ENCODE assay signal across 1 cellular context in genomic region chr9:69035438-69036316, GRCh38.
TF ChIP-seq lines count a peak whose summit lies in the region.

FXN (plus strand) TSS chr9:69035752; CDS start chr9:69035783, 31 bp downstream.

TF ChIP-seq in SK-N-SH treated with all-trans-retinoic acid at 6 μM for 48 hours, 23 proteins besides CTCF, POLR2A, EP300 and RAD21 (continued from another document):
- TF ChIP-seq TSHZ2 (CRISPR knock-in tag; IDR thresholded peaks at IDR 0.05) (peak; percentile 49; the same call in 1 of the 2 replicates), CREB5 (CRISPR knock-in tag; IDR thresholded peaks at IDR 0.05; ENCODE audit: low read depth) (peak; percentile 58; the same call in 1 of the 2 replicates), ZFP3 (CRISPR knock-in tag; IDR thresholded peaks at IDR 0.05) (0 out of 2 replicates have a peak, but pooled peaks have one; percentile 39), ZC3H10 (CRISPR knock-in tag; IDR thresholded peaks at IDR 0.05) (peak; percentile 58; the same call in 1 of the 2 replicates), PPARA (CRISPR knock-in tag; IDR thresholded peaks at IDR 0.05; ENCODE audit: borderline replicate concordance) (no peak), ISL1 (CRISPR knock-in tag; IDR thresholded peaks at IDR 0.05) (no peak), TCF4 (CRISPR knock-in tag; IDR thresholded peaks at IDR 0.05; ENCODE audit: borderline replicate concordance) (no peak), OSR1 (CRISPR knock-in tag; IDR thresholded peaks at IDR 0.05) (no peak)
